ENCODE assay signal across 9 cellular contexts in genomic region chr17:80253631-80254395, GRCh38. TPM values are rescaled to one million over a fixed set of nuclear protein-coding genes. Genes with fewer than 3 reads are reported as not detected.
DNase-seq lines count a peak whose midpoint lies in the region; ATAC-seq and TF ChIP-seq lines count a peak whose summit lies in the region.
"Had no signal": no experiment of that assay in that cellular context is flagged by ENCODE, and none has a peak within 500 bp of the region (broad histone marks: within the 10 kb centered on the region; RNA-seq: fewer than 3 reads in every experiment).

No MANE protein-coding gene starts in this region.

- no peak overlapping the region for H2AFZ ChIP-seq in ACC112 (ENCODE audit: low read length, unreplicated experiment)
- no peak overlapping the region for H2AFZ ChIP-seq in mammary epithelial cell (ENCODE audit: low read depth, low read length)

- no peaks in the 10 kb centered on the region for H3K9me3 ChIP-seq in mammary epithelial cell (replicated peaks; ENCODE audit: insufficient read depth, low read length)

- BruUV-seq in mammary epithelial cell (replicated peaks; lab: Mats Ljungman, UMichigan) = no TSS peak

- DNase-seq in HK-2 (ENCODE audit: unreplicated experiment) = peak; percentile 33
- no peak for DNase-seq in mammary epithelial cell
- DNase-seq in natural killer cell = no peak
- no peak for DNase-seq in SW 1271 (lab: John Stamatoyannopoulos, UW)
- DNase-seq in stimulated activated CD4-positive, alpha-beta T cell treated with anti-CD3 and anti-CD28 coated beads, Interleukin-2, amount 100 ng/mL, for 24 hours = no peak
- DNase-seq in stimulated activated naive CD8-positive, alpha-beta T cell treated with anti-CD3 and anti-CD28 coated beads, Interleukin-15, amount 100 ng/mL, for 72 hours = no peak
- DNase-seq: foreskin melanocyte had no signal

- no peaks in the 10 kb centered on the region for H3K9me3 Mint-ChIP-seq in natural killer cell
- no peaks in the 10 kb centered on the region for H3K9me3 Mint-ChIP-seq in stimulated activated naive CD8-positive, alpha-beta T cell treated with anti-CD3 and anti-CD28 coated beads, Interleukin-15, amount 100 ng/mL, for 72 hours

- no peak overlapping the region for H3K4me2 ChIP-seq in mammary epithelial cell (ENCODE audit: insufficient read depth, low read depth, low read length)

- H3K4me3 Mint-ChIP-seq in natural killer cell = no peak overlapping the region
- no peak overlapping the region for H3K4me3 Mint-ChIP-seq in stimulated activated naive CD8-positive, alpha-beta T cell treated with anti-CD3 and anti-CD28 coated beads, Interleukin-15, amount 100 ng/mL, for 72 hours

- WGBS in mammary epithelial cell (ENCODE audit: low coverage, missing lambda C conversion rate) = 90% methylated on average over 21 of the region's 21 CpGs

- no peaks in the 10 kb centered on the region for H4K20me1 ChIP-seq in mammary epithelial cell (ENCODE audit: insufficient read depth, low read length)

- CTCF ChIA-PET in mammary epithelial cell (lab: Charles Lee; ENCODE audit: low non-redundant PET) = no interaction called here

- TF ChIP-seq CTCF in mammary epithelial cell (conservative IDR thresholded peaks at IDR 0.05 in 1 of 2, IDR thresholded peaks at IDR 0.05 in 1 of 2; ENCODE audit: extremely low read depth in 1 of 2, insufficient read depth in 1 of 2, low read depth in 1 of 2, low read length in 2 of 2) = no peak
- TF ChIP-seq CTCF in natural killer cell (IDR thresholded peaks at IDR 0.05) = no peak

- H3K79me2 ChIP-seq in ACC112 (ENCODE audit: control insufficient read depth, insufficient read depth, low read length, unreplicated experiment) (no peaks in the 10 kb centered on the region), mammary epithelial cell (ENCODE audit: insufficient read depth, low read length) (no peaks in the 10 kb centered on the region)

- intact Hi-C loops in mammary epithelial cell (cut with micrococcal nuclease) (loop anchor here (1.0 to 5.0 kb wide), 5 partner anchors 58 to 247 kb away; partner anchors contain the start of gene EIF4A3), natural killer cell (cut with micrococcal nuclease) (loop anchor here (1.0 to 10.0 kb wide), 2 partner anchors 58 to 159 kb away; no protein-coding TSS in a partner anchor)

- H3K27me3 ChIP-seq in ACC112 (ENCODE audit: insufficient read depth, low read length) = no peaks in the 10 kb centered on the region
- H3K27me3 ChIP-seq in mammary epithelial cell (ENCODE audit: insufficient read depth, low read length) = no peaks in the 10 kb centered on the region

- H3K36me3 ChIP-seq in ACC112 (ENCODE audit: insufficient read depth, low read length) (no peaks in the 10 kb centered on the region), mammary epithelial cell (ENCODE audit: insufficient read depth, low read length) (no peaks in the 10 kb centered on the region)

- dilution Hi-C loops in mammary epithelial cell (cut with HindIII; ENCODE audit: low sequenced_read_pairs) = no loop called here

- H3K4me1 Mint-ChIP-seq in natural killer cell = peaks cover 9 to 25% of the 10 kb centered on the region in 2 donors
- peaks cover 55% of the 10 kb centered on the region for H3K4me1 Mint-ChIP-seq in stimulated activated naive CD8-positive, alpha-beta T cell treated with anti-CD3 and anti-CD28 coated beads, Interleukin-15, amount 100 ng/mL, for 72 hours

- H3K36me3 Mint-ChIP-seq in natural killer cell = no peaks in the 10 kb centered on the region

- peak overlapping the region; percentile 74 to 80 for H3K27ac Mint-ChIP-seq in natural killer cell
- peak overlapping the region in 1 of 2 donors; percentile 86 for H3K27ac Mint-ChIP-seq in stimulated activated naive CD8-positive, alpha-beta T cell treated with anti-CD3 and anti-CD28 coated beads, Interleukin-15, amount 100 ng/mL, for 72 hours

- no peak overlapping the region for H3K9ac ChIP-seq in mammary epithelial cell (ENCODE audit: insufficient read depth, low read length)

- H3K27me3 Mint-ChIP-seq in natural killer cell (ENCODE audit: low read depth in 2 of 2) = no peaks in the 10 kb centered on the region
- no peaks in the 10 kb centered on the region for H3K27me3 Mint-ChIP-seq in stimulated activated naive CD8-positive, alpha-beta T cell treated with anti-CD3 and anti-CD28 coated beads, Interleukin-15, amount 100 ng/mL, for 72 hours

- no peak for ATAC-seq in natural killer cell
- no peak for ATAC-seq in HG03457 (IDR thresholded peaks at IDR 0.05; ENCODE audit: unreplicated experiment)
- no peak for ATAC-seq in stimulated activated naive CD8-positive, alpha-beta T cell treated with anti-CD3 and anti-CD28 coated beads, Interleukin-15, amount 100 ng/mL, for 72 hours

- H3K4me3 ChIP-seq in ACC112 (ENCODE audit: low read depth, low read length) = no peak overlapping the region
- H3K4me3 ChIP-seq in mammary epithelial cell (replicated peaks in 1 of 3; ENCODE audit: insufficient read depth in 1 of 3, low read depth in 2 of 3, low read length in 3 of 3) = no peak overlapping the region

- H3K27ac ChIP-seq in ACC112 (ENCODE audit: low read depth, low read length) (peak overlapping the region; percentile 91), mammary epithelial cell (ENCODE audit: insufficient read depth, low read depth, low read length) (peak overlapping the region; percentile 66)

- in situ Hi-C loops in mammary epithelial cell (cut with MboI; ENCODE audit: low sequenced_read_pairs in 2 of 2) = loop anchor here in 1 of 2 donors (10.0 kb wide), 1 partner anchor 109 kb away; the partner anchor contains the start of gene EIF4A3

- H3K4me1 ChIP-seq in ACC112 (ENCODE audit: control insufficient read depth, insufficient read depth, low read length, unreplicated experiment) (peaks cover 22% of the 10 kb centered on the region), mammary epithelial cell (ENCODE audit: insufficient read depth, low read length) (peaks cover 22% of the 10 kb centered on the region)

RNA-seq across cellular contexts. Expression of gene RNF213, which starts 6.8 kb away (rescaled TPM):
- total RNA-seq in mammary epithelial cell (10 to 100 TPM; 69.8 to 94.4 TPM), natural killer cell (1,000 to 10,000 TPM in 2 of 3 donors, 100 to 1,000 TPM in 1; 929 to 1,120 (median 1,060) TPM)
- 25.2 TPM for polyA plus RNA-seq in mammary epithelial cell
- 139 TPM for polyA minus RNA-seq in mammary epithelial cell

RNA-seq across cellular contexts. Expression of gene SLC26A11, which starts 33.6 kb away (rescaled TPM):
- total RNA-seq in mammary epithelial cell = 10 to 100 TPM; 10.2 to 12.0 TPM
- polyA plus RNA-seq in mammary epithelial cell = 1.5 TPM
- polyA minus RNA-seq in mammary epithelial cell = 7.4 TPM
- 10 to 100 TPM; 33.9 to 37.6 (median 35.8) TPM for total RNA-seq in natural killer cell

RNA-seq across cellular contexts. Expression of gene SGSH, which starts 33.7 kb away (rescaled TPM):
- total RNA-seq in mammary epithelial cell (10 to 100 TPM; 18.3 to 38.0 TPM), natural killer cell (10 to 100 TPM; 73.4 to 96.5 (median 74.1) TPM)
- 11.5 TPM for polyA plus RNA-seq in mammary epithelial cell
- polyA minus RNA-seq in mammary epithelial cell = 26.0 TPM

Comparison
In these comparisons a context has a peak if more than half of its experiments do, and no peak if none do; other contexts are left out.
1. RNA of gene RNF213, which starts 6.8 kb away (total RNA-seq): 929 to 1,120 TPM in natural killer cell; 69.8 to 94.4 TPM in mammary epithelial cell; every median in the first group is over 4 times any median in the second.